In the genomic region with DNA sequence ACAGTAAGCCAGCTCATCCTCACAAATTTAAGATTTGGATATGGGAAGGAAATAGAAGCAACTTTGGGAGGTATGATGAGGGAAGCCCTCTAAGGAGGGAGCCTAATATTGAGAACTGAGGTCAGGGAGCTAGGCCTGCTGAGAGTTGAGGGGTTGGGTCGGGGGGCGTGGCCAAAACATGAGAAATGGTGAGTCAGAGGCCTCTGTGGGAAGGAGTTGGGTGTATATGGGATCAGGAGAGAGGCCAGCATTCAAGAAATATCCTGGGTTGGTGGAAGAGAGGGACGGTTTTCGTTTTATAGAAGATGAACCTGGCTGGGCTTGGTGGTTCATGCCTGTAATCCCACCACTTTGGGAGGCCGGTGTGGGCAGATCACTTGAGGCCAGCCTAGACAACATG, we compare ENCODE assay signal across 2 cellular contexts.
TF ChIP-seq lines count a peak whose summit lies in the region.

No MANE protein-coding gene starts in this region.

TF ChIP-seq in HEK293, 187 proteins besides CTCF, POLR2A, EP300 and RAD21:
- no peak for TF ChIP-seq GLIS1 (tag by site-specific recombination; IDR thresholded peaks at IDR 0.05)
- TF ChIP-seq ZXDB (tag by site-specific recombination; IDR thresholded peaks at IDR 0.05), result no peak
- peak; percentile 80; the same call in 1 of the 2 replicates for TF ChIP-seq KLF9 (tag by site-specific recombination; IDR thresholded peaks at IDR 0.05; ENCODE audit: low read depth)
- no peak for TF ChIP-seq OSR2 (tag by site-specific recombination; IDR thresholded peaks at IDR 0.05)
- TF ChIP-seq EGR2 (tag by site-specific recombination; IDR thresholded peaks at IDR 0.05; ENCODE audit: low read depth), result 0 out of 2 replicates have a peak, but pooled peaks have one; percentile 7
- no peak for TF ChIP-seq IKZF3 (tag by site-specific recombination; IDR thresholded peaks at IDR 0.05)
- TF ChIP-seq, protein P1, sequence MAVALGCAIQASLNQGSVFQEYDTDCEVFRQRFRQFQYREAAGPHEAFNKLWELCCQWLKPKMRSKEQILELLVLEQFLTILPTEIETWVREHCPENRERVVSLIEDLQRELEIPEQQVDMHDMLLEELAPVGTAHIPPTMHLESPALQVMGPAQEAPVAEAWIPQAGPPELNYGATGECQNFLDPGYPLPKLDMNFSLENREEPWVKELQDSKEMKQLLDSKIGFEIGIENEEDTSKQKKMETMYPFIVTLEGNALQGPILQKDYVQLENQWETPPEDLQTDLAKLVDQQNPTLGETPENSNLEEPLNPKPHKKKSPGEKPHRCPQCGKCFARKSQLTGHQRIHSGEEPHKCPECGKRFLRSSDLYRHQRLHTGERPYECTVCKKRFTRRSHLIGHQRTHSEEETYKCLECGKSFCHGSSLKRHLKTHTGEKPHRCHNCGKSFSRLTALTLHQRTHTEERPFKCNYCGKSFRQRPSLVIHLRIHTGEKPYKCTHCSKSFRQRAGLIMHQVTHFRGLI (tag by site-specific recombination; IDR thresholded peaks at IDR 0.05), result peak; percentile 24; the same call in 1 of the 2 replicates
- 0 out of 2 replicates have a peak, but pooled peaks have one; percentile 26 for TF ChIP-seq KLF1 (tag by site-specific recombination; IDR thresholded peaks at IDR 0.05)
- peak; percentile 55; the same call in 1 of the 2 replicates for TF ChIP-seq KLF10 (tag by site-specific recombination; IDR thresholded peaks at IDR 0.05)
- TF ChIP-seq ZFHX2 (tag by site-specific recombination; conservative IDR thresholded peaks at IDR 0.05), result peak; percentile 19; the same call in 1 of the 2 replicates
- TF ChIP-seq, protein P2, sequence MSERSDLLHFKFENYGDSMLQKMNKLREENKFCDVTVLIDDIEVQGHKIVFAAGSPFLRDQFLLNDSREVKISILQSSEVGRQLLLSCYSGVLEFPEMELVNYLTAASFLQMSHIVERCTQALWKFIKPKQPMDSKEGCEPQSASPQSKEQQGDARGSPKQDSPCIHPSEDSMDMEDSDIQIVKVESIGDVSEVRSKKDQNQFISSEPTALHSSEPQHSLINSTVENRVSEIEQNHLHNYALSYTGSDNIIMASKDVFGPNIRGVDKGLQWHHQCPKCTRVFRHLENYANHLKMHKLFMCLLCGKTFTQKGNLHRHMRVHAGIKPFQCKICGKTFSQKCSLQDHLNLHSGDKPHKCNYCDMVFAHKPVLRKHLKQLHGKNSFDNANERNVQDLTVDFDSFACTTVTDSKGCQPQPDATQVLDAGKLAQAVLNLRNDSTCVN (tag by site-specific recombination; optimal IDR thresholded peaks at IDR 0.05), result no peak
- 0 out of 2 replicates have a peak, but pooled peaks have one; percentile 25 for TF ChIP-seq ZBTB48 (tag by site-specific recombination; IDR thresholded peaks at IDR 0.05)

TF ChIP-seq in HepG2, 621 proteins besides CTCF, POLR2A, EP300 and RAD21:
- TF ChIP-seq, protein P3, sequence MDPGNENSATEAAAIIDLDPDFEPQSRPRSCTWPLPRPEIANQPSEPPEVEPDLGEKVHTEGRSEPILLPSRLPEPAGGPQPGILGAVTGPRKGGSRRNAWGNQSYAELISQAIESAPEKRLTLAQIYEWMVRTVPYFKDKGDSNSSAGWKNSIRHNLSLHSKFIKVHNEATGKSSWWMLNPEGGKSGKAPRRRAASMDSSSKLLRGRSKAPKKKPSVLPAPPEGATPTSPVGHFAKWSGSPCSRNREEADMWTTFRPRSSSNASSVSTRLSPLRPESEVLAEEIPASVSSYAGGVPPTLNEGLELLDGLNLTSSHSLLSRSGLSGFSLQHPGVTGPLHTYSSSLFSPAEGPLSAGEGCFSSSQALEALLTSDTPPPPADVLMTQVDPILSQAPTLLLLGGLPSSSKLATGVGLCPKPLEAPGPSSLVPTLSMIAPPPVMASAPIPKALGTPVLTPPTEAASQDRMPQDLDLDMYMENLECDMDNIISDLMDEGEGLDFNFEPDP (CRISPR knock-in tag; conservative IDR thresholded peaks at IDR 0.05), result 0 out of 2 replicates have a peak, but pooled peaks have one; percentile 11
- TF ChIP-seq ZNF138 (CRISPR knock-in tag; IDR thresholded peaks at IDR 0.05; ENCODE audit: low read depth), result no peak
